Comparison of ENCODE assay signal across 8 cellular contexts in genomic region chr15:74906193-74906449, GRCh38. TPM values are rescaled to one million over a fixed set of nuclear protein-coding genes. Genes with fewer than 3 reads are reported as not detected.
DNase-seq lines count a peak whose midpoint lies in the region; ATAC-seq and TF ChIP-seq lines count a peak whose summit lies in the region.

No MANE protein-coding gene starts in this region.

- peak overlapping the region; percentile 88 for H3K9ac ChIP-seq in SK-N-SH
- peak overlapping the region; percentile 81 to 83 for H3K9ac ChIP-seq in duodenal mucosa (ENCODE audit: low read depth in 1 of 2, low read length in 2 of 2)

- WGBS in SK-N-SH (ENCODE audit: low lambda C conversion rate), result 0% methylated on average over 4 of the region's 17 CpGs
- 0 to 2% methylated on average over 15 to 17 of the region's 17 CpGs for WGBS in mesodermal cell (ENCODE audit: insufficient coverage in 2 of 2), 2 experiments
- WGBS in thyroid gland, 2 donors, result 0 to 2% methylated on average over 6 to 8 of the region's 17 CpGs

- no peak for TF ChIP-seq CTCF in GM12865 (IDR thresholded peaks at IDR 0.05; ENCODE audit: insufficient read depth, low read depth, low read length, missing control alignments)
- TF ChIP-seq CTCF in SK-N-SH (IDR thresholded peaks at IDR 0.05), result no peak
- TF ChIP-seq CTCF in thyroid gland (IDR thresholded peaks at IDR 0.05), result no peak

- POLR2A ChIA-PET in SK-N-SH (lab: Yijun Ruan, JAX), result interaction anchor here (1.0 to 3.0 kb wide), 10 partner anchors 9 to 135 kb away, joined by 4 to 17 read pairs (median 6); partner anchors contain the start of genes MPI, RPP25 and SCAMP5

- no peaks in the 10 kb centered on the region; the same call in 1 of the 2 replicates for H4K20me1 ChIP-seq in SK-N-SH (ENCODE audit: insufficient read depth)

- no peak for TF ChIP-seq EP300 in SK-N-SH (IDR thresholded peaks at IDR 0.05; ENCODE audit: borderline replicate concordance in 1 of 2, low read depth in 1 of 2, low read length in 1 of 2)

- peak overlapping the region; percentile 88 for H2AFZ ChIP-seq in SK-N-SH (ENCODE audit: low read depth)

- H3K27ac ChIP-seq in SK-N-SH (ENCODE audit: low read depth in 2 of 2, low read length in 1 of 2) (peak overlapping the region; percentile 58 to 84), duodenal mucosa (ENCODE audit: low read depth, low read length) (peak overlapping the region; percentile 74), mesodermal cell (ENCODE audit: low read depth, low read length, severe bottlenecking) (peak overlapping the region; percentile 80), thyroid gland (peak overlapping the region; percentile 87 to 97 (median 93))

- H3K4me2 ChIP-seq in SK-N-SH, result peak overlapping the region; percentile 90

- no peak for TF ChIP-seq RAD21 in SK-N-SH (IDR thresholded peaks at IDR 0.05; ENCODE audit: low read length)

- ATAC-seq in HG02623 (IDR thresholded peaks at IDR 0.05; ENCODE audit: unreplicated experiment) (peak; percentile 6), HG03457 (IDR thresholded peaks at IDR 0.05; ENCODE audit: unreplicated experiment) (no peak)

- H3K27me3 ChIP-seq in SK-N-SH (ENCODE audit: insufficient read depth), result no peaks in the 10 kb centered on the region
- H3K27me3 ChIP-seq in duodenal mucosa (ENCODE audit: control insufficient read depth in 1 of 2, insufficient read depth in 2 of 2, low read length in 2 of 2), result no peaks in the 10 kb centered on the region
- no peaks in the 10 kb centered on the region for H3K27me3 ChIP-seq in thyroid gland

- CTCF ChIA-PET in SK-N-SH (lab: Yijun Ruan, JAX), result interaction anchor here (0.7 to 2.5 kb wide), 11 partner anchors 10 to 299 kb away, joined by 3 to 22 read pairs (median 4); partner anchors contain the start of genes COX5A and CSK

- peaks cover 28% of the 10 kb centered on the region for H3K79me2 ChIP-seq in SK-N-SH (ENCODE audit: insufficient read depth)

- peaks cover 9% of the 10 kb centered on the region for H3F3A ChIP-seq in SK-N-SH (replicated peaks; ENCODE audit: insufficient read depth)

- H3K9me3 ChIP-seq in SK-N-SH (no peaks in the 10 kb centered on the region), duodenal mucosa (ENCODE audit: control insufficient read depth in 1 of 2, low read length in 2 of 2) (no peaks in the 10 kb centered on the region), mesodermal cell (ENCODE audit: control insufficient read depth, low read length) (no peaks in the 10 kb centered on the region), thyroid gland (no peaks in the 10 kb centered on the region)

- intact Hi-C loops in thyroid gland (cut with DNase I), result loop anchor here (2.0 to 10.0 kb wide), 2 partner anchors 49 to 133 kb away; partner anchors contain the start of gene RPP25

- H3K36me3 ChIP-seq in SK-N-SH (replicated peaks in 1 of 2; ENCODE audit: control insufficient read depth in 1 of 2, insufficient read depth in 2 of 2, low read length in 1 of 2) (peaks cover 26 to 34% of the 10 kb centered on the region in 2 experiments), duodenal mucosa (ENCODE audit: control insufficient read depth in 1 of 2, insufficient read depth in 2 of 2, low read length in 2 of 2) (peaks cover 22 to 35% of the 10 kb centered on the region in 2 donors), mesodermal cell (ENCODE audit: control insufficient read depth, insufficient read depth, low read length) (peaks cover 57% of the 10 kb centered on the region), thyroid gland (peaks cover 12 to 21% of the 10 kb centered on the region in 2 donors)

- no peaks in the 10 kb centered on the region for H3K9me2 ChIP-seq in SK-N-SH

- TF ChIP-seq POLR2A in thyroid gland (IDR thresholded peaks at IDR 0.05), result no peak

- H3K4me1 ChIP-seq in SK-N-SH (ENCODE audit: control insufficient read depth in 1 of 2, insufficient read depth in 2 of 2, low read depth in 1 of 2, low read length in 1 of 2), result peaks cover 7 to 21% of the 10 kb centered on the region in 2 experiments; a peak in 3 of 4 replicates
- peaks cover 24 to 26% of the 10 kb centered on the region in 2 donors for H3K4me1 ChIP-seq in duodenal mucosa (ENCODE audit: control insufficient read depth in 1 of 2, insufficient read depth in 2 of 2, low read length in 2 of 2)
- peaks cover 17% of the 10 kb centered on the region for H3K4me1 ChIP-seq in mesodermal cell (ENCODE audit: control insufficient read depth, insufficient read depth, low read length, poor library complexity, severe bottlenecking)
- peaks cover 10 to 24% of the 10 kb centered on the region in 2 donors for H3K4me1 ChIP-seq in thyroid gland

- DNase-seq in GM12865 (ENCODE audit: low read depth) (peak; percentile 22), SK-N-SH (no peak), thyroid gland (peak; percentile 43 to 54), kidney tubule cell (ENCODE audit: low spot score) (no peak)

- H3K4me3 ChIP-seq in GM12865 (ENCODE audit: low read depth, low read length) (peak overlapping the region; percentile 67), SK-N-SH (ENCODE audit: low read depth in 2 of 2, low read length in 1 of 2) (peak overlapping the region; percentile 86 to 89), duodenal mucosa (ENCODE audit: low read depth in 1 of 2, low read length in 2 of 2) (peak overlapping the region; percentile 72 to 78), mesodermal cell (ENCODE audit: extremely low read depth, insufficient read depth, low read length, poor library complexity, severe bottlenecking) (peak overlapping the region; percentile 98), thyroid gland (replicated peaks in 1 of 3) (peak overlapping the region; percentile 21 to 98 (median 96))

TF ChIP-seq in SK-N-SH, 30 proteins besides CTCF, POLR2A, EP300 and RAD21 (continues in another document):
- no peak for TF ChIP-seq JUND (IDR thresholded peaks at IDR 0.05)
- no peak for TF ChIP-seq ELF1 (IDR thresholded peaks at IDR 0.05)
- TF ChIP-seq RCOR1 (IDR thresholded peaks at IDR 0.05; ENCODE audit: low read length), result no peak
- TF ChIP-seq FOXJ3 (CRISPR knock-in tag; IDR thresholded peaks at IDR 0.05), result no peak
- TF ChIP-seq MAX (IDR thresholded peaks at IDR 0.05; ENCODE audit: low read depth), result no peak
- TF ChIP-seq RFX5 (IDR thresholded peaks at IDR 0.05; ENCODE audit: low read length), result no peak
- TF ChIP-seq TEAD4 (IDR thresholded peaks at IDR 0.05; ENCODE audit: borderline replicate concordance, insufficient read depth), result no peak
- TF ChIP-seq RXRA (IDR thresholded peaks at IDR 0.05; ENCODE audit: borderline replicate concordance, low read depth), result no peak
- no peak for TF ChIP-seq FOSL2 (IDR thresholded peaks at IDR 0.05; ENCODE audit: borderline replicate concordance, low read depth)
- TF ChIP-seq GABPA (IDR thresholded peaks at IDR 0.05; ENCODE audit: low read depth), result no peak
- no peak for TF ChIP-seq MXI1 (IDR thresholded peaks at IDR 0.05; ENCODE audit: low read depth, low read length)
- TF ChIP-seq NRF1 (IDR thresholded peaks at IDR 0.05; ENCODE audit: low read depth, low read length), result no peak
- no peak for TF ChIP-seq ZBTB33 (IDR thresholded peaks at IDR 0.05; ENCODE audit: borderline replicate concordance, low read depth)
- TF ChIP-seq TCF12 (IDR thresholded peaks at IDR 0.05), result no peak

RNA-seq across cellular contexts. Expression of gene FAM219B, which starts 0.5 kb away (rescaled TPM):
- polyA plus RNA-seq in SK-N-SH (2012; rRNA removed), result 53.0 and 90.2 TPM in 2 replicates
- 32.6 and 36.7 TPM in 2 replicates for polyA plus RNA-seq in SK-N-SH (2012; cell fraction: cytosol; rRNA removed)
- polyA plus RNA-seq in SK-N-SH (2012; cell fraction: nucleus; rRNA removed), result 376 and 407 TPM in 2 replicates
- 49.4 TPM for polyA plus RNA-seq in mesodermal cell (2013, experiment 1 of 2)
- 44.3 TPM for polyA plus RNA-seq in mesodermal cell (2013, experiment 2 of 2)
- 100 to 1,000 TPM in 1 of 4 donors, 10 to 100 TPM in 3; 72.1 to 136 (median 88.2) TPM for total RNA-seq in thyroid gland

RNA-seq across cellular contexts. Expression of gene MPI, which starts 16.3 kb away (rescaled TPM):
- polyA plus RNA-seq in SK-N-SH (2012; rRNA removed), result 58.2 and 63.5 TPM in 2 replicates
- 36.4 and 45.3 TPM in 2 replicates for polyA plus RNA-seq in SK-N-SH (2012; cell fraction: cytosol; rRNA removed)
- polyA plus RNA-seq in SK-N-SH (2012; cell fraction: nucleus; rRNA removed), result 87.1 and 108 TPM in 2 replicates
- polyA plus RNA-seq in mesodermal cell (2013, experiment 1 of 2), result 29.0 TPM
- polyA plus RNA-seq in mesodermal cell (2013, experiment 2 of 2), result 23.3 TPM
- 10 to 100 TPM; 72.2 to 91.1 (median 88.5) TPM for total RNA-seq in thyroid gland

RNA-seq across cellular contexts. Expression of gene COX5A, which starts 31.8 kb away (rescaled TPM):
- polyA plus RNA-seq in SK-N-SH (2012; rRNA removed), result 112 and 158 TPM in 2 replicates
- 226 and 272 TPM in 2 replicates for polyA plus RNA-seq in SK-N-SH (2012; cell fraction: cytosol; rRNA removed)
- polyA plus RNA-seq in SK-N-SH (2012; cell fraction: nucleus; rRNA removed), result 69.9 and 72.9 TPM in 2 replicates
- polyA plus RNA-seq in mesodermal cell (2013, experiment 1 of 2), result 255 TPM
- polyA plus RNA-seq in mesodermal cell (2013, experiment 2 of 2), result 237 TPM
- 100 to 1,000 TPM; 103 to 235 (median 166) TPM for total RNA-seq in thyroid gland

RNA-seq across cellular contexts. Expression of gene SCAMP2, which starts 33.0 kb away (rescaled TPM):
- polyA plus RNA-seq in SK-N-SH (2012; rRNA removed), result 88.1 and 99.5 TPM in 2 replicates
- 58.0 and 74.0 TPM in 2 replicates for polyA plus RNA-seq in SK-N-SH (2012; cell fraction: cytosol; rRNA removed)
- polyA plus RNA-seq in SK-N-SH (2012; cell fraction: nucleus; rRNA removed), result 47.0 and 56.7 TPM in 2 replicates
- polyA plus RNA-seq in mesodermal cell (2013, experiment 1 of 2), result 31.9 TPM
- polyA plus RNA-seq in mesodermal cell (2013, experiment 2 of 2), result 34.8 TPM
- total RNA-seq in thyroid gland, result 100 to 1,000 TPM in 2 of 4 donors, 10 to 100 TPM in 2; 59.3 to 129 (median 104) TPM

RNA-seq across cellular contexts. Expression of gene RPP25, which starts 50.5 kb away (rescaled TPM):
- 1.7 TPM in 2 replicates for polyA plus RNA-seq in SK-N-SH (2012; rRNA removed)
- polyA plus RNA-seq in SK-N-SH (2012; cell fraction: cytosol; rRNA removed), result 1.3 and 2.2 TPM in 2 replicates
- polyA plus RNA-seq in SK-N-SH (2012; cell fraction: nucleus; rRNA removed), result 0.82 and 0.92 TPM in 2 replicates
- 5.1 TPM for polyA plus RNA-seq in mesodermal cell (2013, experiment 1 of 2)
- 6.8 TPM for polyA plus RNA-seq in mesodermal cell (2013, experiment 2 of 2)
- total RNA-seq in thyroid gland, result 10 to 100 TPM; 14.2 to 23.1 (median 16.4) TPM

Comparison
In these comparisons a context has a peak if more than half of its experiments do, and no peak if none do; other contexts are left out.
1. DNase-seq: peak in GM12865 (single experiment) and thyroid gland (2 of 2); none in SK-N-SH (single experiment) and kidney tubule cell (single experiment).
2. Peak in every context shown above with its lines, with median percentiles within 50 percentile points of each other: H3K4me3 ChIP-seq and H3K27ac ChIP-seq.